In the genomic region with DNA sequence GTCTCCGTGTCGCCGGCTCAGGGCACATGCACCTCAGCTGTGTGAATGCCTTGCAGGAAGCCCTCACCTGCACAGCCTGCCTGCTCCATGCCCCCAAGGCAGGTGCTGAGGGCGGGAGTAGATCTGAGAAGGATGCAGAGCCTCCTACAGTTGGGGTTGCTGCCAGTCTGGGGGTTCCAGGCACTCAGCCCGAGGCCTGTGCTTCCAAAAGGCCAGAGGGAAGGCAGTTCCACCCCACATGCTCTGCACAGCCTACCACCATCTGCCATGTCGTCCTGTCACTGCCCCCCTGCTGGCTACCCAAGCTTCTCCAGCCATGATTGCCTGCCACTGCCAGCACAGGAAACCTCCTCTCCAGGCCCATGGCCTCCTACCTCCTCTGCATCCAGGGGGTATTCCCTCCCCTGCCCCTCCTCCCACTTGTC, we compare ENCODE assay signal across 1 cellular context.
TF ChIP-seq lines count a peak whose summit lies in the region.

No MANE protein-coding gene starts in this region.

TF ChIP-seq in SK-N-SH, 30 proteins besides CTCF, POLR2A, EP300 and RAD21 (continued from another document):
- no peak for TF ChIP-seq USF1 (IDR thresholded peaks at IDR 0.05; ENCODE audit: borderline replicate concordance, low read depth)
- TF ChIP-seq NFIC (IDR thresholded peaks at IDR 0.05; ENCODE audit: borderline replicate concordance), result no peak
- no peak for TF ChIP-seq NRF1 (IDR thresholded peaks at IDR 0.05; ENCODE audit: low read depth, low read length)
- TF ChIP-seq PBX3 (IDR thresholded peaks at IDR 0.05), result no peak
- TF ChIP-seq FOXJ3 (CRISPR knock-in tag; IDR thresholded peaks at IDR 0.05), result no peak
- no peak for TF ChIP-seq TAF1 (IDR thresholded peaks at IDR 0.05; ENCODE audit: borderline replicate concordance, low read depth, low read length)
- no peak for TF ChIP-seq FOSL2 (IDR thresholded peaks at IDR 0.05; ENCODE audit: borderline replicate concordance, low read depth)
- no peak for TF ChIP-seq CHD2 (IDR thresholded peaks at IDR 0.05; ENCODE audit: low read length, partially characterized antibody)
- no peak for TF ChIP-seq REST (IDR thresholded peaks at IDR 0.05; ENCODE audit: low read depth, low read length)
- TF ChIP-seq TEAD4 (IDR thresholded peaks at IDR 0.05; ENCODE audit: borderline replicate concordance, insufficient read depth), result no peak
- TF ChIP-seq, protein P1, sequence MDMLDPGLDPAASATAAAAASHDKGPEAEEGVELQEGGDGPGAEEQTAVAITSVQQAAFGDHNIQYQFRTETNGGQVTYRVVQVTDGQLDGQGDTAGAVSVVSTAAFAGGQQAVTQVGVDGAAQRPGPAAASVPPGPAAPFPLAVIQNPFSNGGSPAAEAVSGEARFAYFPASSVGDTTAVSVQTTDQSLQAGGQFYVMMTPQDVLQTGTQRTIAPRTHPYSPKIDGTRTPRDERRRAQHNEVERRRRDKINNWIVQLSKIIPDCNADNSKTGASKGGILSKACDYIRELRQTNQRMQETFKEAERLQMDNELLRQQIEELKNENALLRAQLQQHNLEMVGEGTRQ (IDR thresholded peaks at IDR 0.05; ENCODE audit: borderline replicate concordance, low read depth, low read length), result no peak
- no peak for TF ChIP-seq ZBTB33 (IDR thresholded peaks at IDR 0.05; ENCODE audit: borderline replicate concordance, low read depth)
- TF ChIP-seq MAX (IDR thresholded peaks at IDR 0.05; ENCODE audit: low read depth), result no peak
